In the genomic region with DNA sequence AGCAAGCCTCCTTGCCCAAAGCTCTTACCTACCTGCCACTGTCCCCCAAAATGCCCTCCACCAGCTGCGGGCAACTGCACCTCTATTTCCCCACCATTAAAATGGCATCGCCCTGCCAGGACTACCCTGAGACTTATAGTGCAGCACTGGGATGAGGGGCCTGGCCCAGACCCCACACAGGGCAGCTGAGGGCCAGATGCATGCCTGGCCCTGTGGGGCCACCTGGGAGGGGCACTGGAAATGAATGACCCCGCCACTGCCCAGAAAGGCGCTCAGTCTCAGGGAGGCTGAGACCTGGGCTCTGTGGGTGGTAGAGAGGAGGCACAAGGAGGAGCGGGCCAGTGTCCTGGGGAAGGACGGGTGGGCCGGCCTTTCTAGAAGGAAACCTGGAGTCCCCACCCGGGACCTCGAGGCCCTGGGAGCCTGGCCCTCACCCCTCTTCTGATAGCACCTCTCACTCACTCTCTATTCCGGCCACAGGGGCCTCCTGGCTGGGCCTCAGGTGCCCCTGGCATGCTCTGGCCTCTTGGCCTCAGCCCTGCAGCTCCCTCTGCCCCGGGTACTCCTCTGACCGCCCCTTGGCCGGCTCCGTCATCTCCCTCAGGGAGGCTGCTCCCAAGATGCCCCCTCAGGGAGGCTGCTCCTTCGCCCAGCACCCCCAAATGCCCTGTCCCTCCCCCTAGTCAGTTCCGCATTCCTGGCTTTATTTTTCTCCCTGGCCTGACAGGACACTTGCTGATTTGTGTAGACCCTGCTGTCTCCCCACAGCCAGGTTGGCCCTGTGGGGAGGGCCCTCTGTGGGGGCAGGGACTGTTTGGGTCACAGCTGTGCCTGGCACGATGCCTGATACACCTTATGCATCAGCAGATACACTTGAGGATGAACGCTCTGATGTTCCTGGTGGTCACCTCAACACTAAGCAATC, we compare ENCODE assay signal across 32 cellular contexts. TPM values are rescaled to one million over a fixed set of nuclear protein-coding genes. Genes with fewer than 3 reads are reported as not detected.
A peak's percentile ranks its signal among the peaks of the same experiment; 100 is the strongest.
DNase-seq lines count a peak whose midpoint lies in the region; ATAC-seq, FAIRE-seq and TF ChIP-seq lines count a peak whose summit lies in the region.
"Had no signal": no experiment of that assay in that cellular context is flagged by ENCODE, and none has a peak within 500 bp of the region (broad histone marks: within the 10 kb centered on the region; RNA-seq: fewer than 3 reads in every experiment).

No MANE protein-coding gene starts in this region.

- no peaks in the 10 kb centered on the region for H3K9me3 Mint-ChIP-seq in activated naive CD4-positive, alpha-beta T cell treated with anti-CD3 and anti-CD28 coated beads, Interleukin-2, amount 50 U/mL, for 24 hours
- no peaks in the 10 kb centered on the region for H3K9me3 Mint-ChIP-seq in WTC11
- H3K9me3 Mint-ChIP-seq: effector memory CD8-positive, alpha-beta T cell; T-helper 2 cell treated with Interferon-gamma antibody and Interleukin-4, amounts not matched to agents 5 μg/mL and 100 μg/mL, for 36 hours had no signal

- H3K4me1 Mint-ChIP-seq in activated naive CD4-positive, alpha-beta T cell treated with anti-CD3 and anti-CD28 coated beads, Interleukin-2, amount 50 U/mL, for 24 hours, result no peaks in the 10 kb centered on the region
- peaks cover 22% of the 10 kb centered on the region for H3K4me1 Mint-ChIP-seq in WTC11

- in situ Hi-C loops in ACHN (cut with HindIII; ENCODE audit: low pct_ligation_motif_present, low pct_unique_long_range_greater_than_20kb, low sequenced_read_pairs), result no loop called here

- H3K27ac ChIP-seq in kidney (ENCODE audit: low read depth in 2 of 2, low read length in 2 of 2), result no peak overlapping the region
- no peak overlapping the region for H3K27ac ChIP-seq in psoas muscle
- H3K27ac ChIP-seq: breast epithelium, colonic mucosa, transverse colon had no signal

- no peaks in the 10 kb centered on the region for H3K27me3 Mint-ChIP-seq in activated naive CD4-positive, alpha-beta T cell treated with anti-CD3 and anti-CD28 coated beads, Interleukin-2, amount 50 U/mL, for 24 hours
- no peaks in the 10 kb centered on the region for H3K27me3 Mint-ChIP-seq in WTC11 (ENCODE audit: low read depth)
- H3K27me3 Mint-ChIP-seq: effector memory CD8-positive, alpha-beta T cell had no signal

- WGBS in psoas muscle, 3 donors, result 73 to 81% (median 74%) methylated on average over 14 to 18 of the region's 18 CpGs

- H3K9ac ChIP-seq in kidney (ENCODE audit: low read length in 2 of 2), result no peak overlapping the region

- no peaks in the 10 kb centered on the region for H3K4me1 ChIP-seq in kidney (ENCODE audit: control insufficient read depth in 1 of 2, insufficient read depth in 1 of 2, low read depth in 1 of 2, low read length in 2 of 2)
- no peaks in the 10 kb centered on the region for H3K4me1 ChIP-seq in psoas muscle
- H3K4me1 ChIP-seq: breast epithelium, colonic mucosa, transverse colon had no signal

- no peak overlapping the region for H3K4me3 Mint-ChIP-seq in activated naive CD4-positive, alpha-beta T cell treated with anti-CD3 and anti-CD28 coated beads, Interleukin-2, amount 50 U/mL, for 24 hours
- H3K4me3 Mint-ChIP-seq in WTC11, result no peak overlapping the region
- H3K4me3 Mint-ChIP-seq: effector memory CD8-positive, alpha-beta T cell; T-helper 2 cell treated with Interferon-gamma antibody and Interleukin-4, amounts not matched to agents 5 μg/mL and 100 μg/mL, for 36 hours had no signal

- H3K4me3 ChIP-seq in kidney (ENCODE audit: low read length in 2 of 2), result no peak overlapping the region
- no peak overlapping the region for H3K4me3 ChIP-seq in psoas muscle
- H3K4me3 ChIP-seq: BLaER1 treated with 17β-estradiol and CSF1 and Interleukin-3, amounts not matched to agents 10 nM and 100 nM; breast epithelium; colonic mucosa; heart right ventricle; MG63; transverse colon had no signal

- no peak for TF ChIP-seq CTCF in WTC11 (IDR thresholded peaks at IDR 0.05)
- TF ChIP-seq CTCF in kidney (IDR thresholded peaks at IDR 0.05; ENCODE audit: borderline replicate concordance, extremely low read depth, insufficient read depth), result no peak
- TF ChIP-seq CTCF in psoas muscle (IDR thresholded peaks at IDR 0.05), result no peak

- intact Hi-C loops in kidney (cut with DNase I), result loop anchor here (10.0 kb wide), 1 partner anchor 232 kb away; no protein-coding TSS in a partner anchor
- intact Hi-C loops in psoas muscle (cut with DNase I), result no loop called here

- no peak for FAIRE-seq in kidney (lab: Jason Lieb, UNC)

- DNase-seq in activated naive CD4-positive, alpha-beta T cell treated with Interleukin-2 at 50 U/mL for 16 hours, result no peak
- DNase-seq in WTC11 (ENCODE audit: low spot score) (no peak), kidney (peak; percentile 69), psoas muscle (peak; percentile 12 to 50), ACHN (no peak), C1 segment of cervical spinal cord (lab: John Stamatoyannopoulos, UW) (no peak)
- DNase-seq: activated CD4-positive, alpha-beta T cell treated with anti-CD3 and anti-CD28 coated beads for 48 hours; activated naive CD4-positive, alpha-beta T cell; activated T-cell treated with anti-CD3 and anti-CD28 coated beads, Interleukin-2, amount 50 U/mL, for 48 hours; amniotic stem cell; colonic mucosa; COR-L47; DMS79; effector memory CD8-positive, alpha-beta T cell; foreskin melanocyte; GF-D8; H7; heart right ventricle; KG1; left colon; MG63; NCI-H446; NCI-H774; nucleus accumbens; stimulated activated CD4-positive, alpha-beta T cell treated with anti-CD3 and anti-CD28 coated beads, Interleukin-2, amount 100 ng/mL, for 24 hours; transverse colon had no signal

- H3K36me3 ChIP-seq in kidney (ENCODE audit: control insufficient read depth in 1 of 2, insufficient read depth in 2 of 2, low read length in 2 of 2) (peaks cover 31 to 64% of the 10 kb centered on the region in 2 donors), psoas muscle (ENCODE audit: insufficient read depth in 1 of 2, low read depth in 1 of 2) (peaks cover 0 to 5% of the 10 kb centered on the region in 2 donors)
- H3K36me3 ChIP-seq: breast epithelium, colonic mucosa, transverse colon had no signal

- CTCF ChIA-PET in WTC11 (lab: Charles Lee), result interaction anchor here (4.9 kb wide), 1 partner anchor 13 kb away, joined by 30 read pairs; no protein-coding TSS in a partner anchor

- H3K36me3 Mint-ChIP-seq in activated naive CD4-positive, alpha-beta T cell treated with anti-CD3 and anti-CD28 coated beads, Interleukin-2, amount 50 U/mL, for 24 hours, result no peaks in the 10 kb centered on the region
- H3K36me3 Mint-ChIP-seq in WTC11, result no peaks in the 10 kb centered on the region

- H3K9me3 ChIP-seq in kidney (ENCODE audit: control insufficient read depth in 1 of 2, low read length in 2 of 2) (no peaks in the 10 kb centered on the region), psoas muscle (no peaks in the 10 kb centered on the region)
- H3K9me3 ChIP-seq: breast epithelium, colonic mucosa, heart right ventricle, MG63, transverse colon had no signal

- no peak for ATAC-seq in WTC11
- no peak for ATAC-seq in psoas muscle
- ATAC-seq in GM21515 (IDR thresholded peaks at IDR 0.05; ENCODE audit: unreplicated experiment), result no peak
- ATAC-seq: effector memory CD8-positive, alpha-beta T cell; esophagus mucosa; heart right ventricle; left colon had no signal

- POLR2A ChIA-PET in WTC11 (lab: Charles Lee), result no interaction called here

- H3K27ac Mint-ChIP-seq in activated naive CD4-positive, alpha-beta T cell treated with anti-CD3 and anti-CD28 coated beads, Interleukin-2, amount 50 U/mL, for 24 hours, result peak overlapping the region; percentile 46
- H3K27ac Mint-ChIP-seq in WTC11, result peak overlapping the region; percentile 57
- H3K27ac Mint-ChIP-seq: T-helper 2 cell treated with Interferon-gamma antibody and Interleukin-4, amounts not matched to agents 5 μg/mL and 100 μg/mL, for 36 hours had no signal

- H3K27me3 ChIP-seq in psoas muscle (ENCODE audit: insufficient read depth in 3 of 3, low read length in 2 of 3), result no peaks in the 10 kb centered on the region
- H3K27me3 ChIP-seq: BLaER1 treated with 17β-estradiol and CSF1 and Interleukin-3, amounts not matched to agents 10 nM and 100 nM; breast epithelium; colonic mucosa; heart right ventricle; MG63; transverse colon had no signal

TF ChIP-seq in WTC11, 78 proteins besides CTCF, POLR2A, EP300 and RAD21 (continues in another document):
- TF ChIP-seq, protein P1, sequence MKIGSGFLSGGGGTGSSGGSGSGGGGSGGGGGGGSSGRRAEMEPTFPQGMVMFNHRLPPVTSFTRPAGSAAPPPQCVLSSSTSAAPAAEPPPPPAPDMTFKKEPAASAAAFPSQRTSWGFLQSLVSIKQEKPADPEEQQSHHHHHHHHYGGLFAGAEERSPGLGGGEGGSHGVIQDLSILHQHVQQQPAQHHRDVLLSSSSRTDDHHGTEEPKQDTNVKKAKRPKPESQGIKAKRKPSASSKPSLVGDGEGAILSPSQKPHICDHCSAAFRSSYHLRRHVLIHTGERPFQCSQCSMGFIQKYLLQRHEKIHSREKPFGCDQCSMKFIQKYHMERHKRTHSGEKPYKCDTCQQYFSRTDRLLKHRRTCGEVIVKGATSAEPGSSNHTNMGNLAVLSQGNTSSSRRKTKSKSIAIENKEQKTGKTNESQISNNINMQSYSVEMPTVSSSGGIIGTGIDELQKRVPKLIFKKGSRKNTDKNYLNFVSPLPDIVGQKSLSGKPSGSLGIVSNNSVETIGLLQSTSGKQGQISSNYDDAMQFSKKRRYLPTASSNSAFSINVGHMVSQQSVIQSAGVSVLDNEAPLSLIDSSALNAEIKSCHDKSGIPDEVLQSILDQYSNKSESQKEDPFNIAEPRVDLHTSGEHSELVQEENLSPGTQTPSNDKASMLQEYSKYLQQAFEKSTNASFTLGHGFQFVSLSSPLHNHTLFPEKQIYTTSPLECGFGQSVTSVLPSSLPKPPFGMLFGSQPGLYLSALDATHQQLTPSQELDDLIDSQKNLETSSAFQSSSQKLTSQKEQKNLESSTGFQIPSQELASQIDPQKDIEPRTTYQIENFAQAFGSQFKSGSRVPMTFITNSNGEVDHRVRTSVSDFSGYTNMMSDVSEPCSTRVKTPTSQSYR (CRISPR knock-in tag; IDR thresholded peaks at IDR 0.05), result no peak

RNA-seq across cellular contexts. Expression of gene KATNB1, which starts 27.1 kb away (rescaled TPM):
- 38.7 to 60.4 TPM (median 41.0 TPM) in 3 replicates for total RNA-seq in WTC11 (2021)
- 14.5 TPM for total RNA-seq in kidney
- polyA plus RNA-seq in kidney (ENCODE audit: insufficient read depth, low read depth, low replicate concordance), result 13.9 TPM
- total RNA-seq in psoas muscle, result 10 to 100 TPM in 1 of 4 donors, 1 to 10 TPM in 3; 6.3 to 13.3 (median 8.6) TPM
- polyA plus RNA-seq in psoas muscle, result 10 to 100 TPM in 1 of 3 donors, 1 to 10 TPM in 2; 9.2 to 15.6 (median 9.5) TPM

RNA-seq across cellular contexts. Expression of gene KIFC3, which starts 39.7 kb away (rescaled TPM):
- 9.2 to 11.6 TPM (median 10.0 TPM) in 3 replicates for total RNA-seq in WTC11 (2021)
- 109 TPM for total RNA-seq in kidney
- 74.9 TPM for polyA plus RNA-seq in kidney (ENCODE audit: insufficient read depth, low read depth, low replicate concordance)
- 10 to 100 TPM in 1 of 4 donors, 1 to 10 TPM in 3; 6.3 to 17.8 (median 7.9) TPM for total RNA-seq in psoas muscle
- 1 to 10 TPM; 3.1 to 7.5 (median 4.3) TPM for polyA plus RNA-seq in psoas muscle

Comparison
In these comparisons a context has a peak if more than half of its experiments do, and no peak if none do; other contexts are left out.
1. DNase-seq: peak in kidney (single experiment) and psoas muscle (2 of 2); none in activated naive CD4-positive, alpha-beta T cell treated with Interleukin-2 at 50 U/mL for 16 hours (single experiment), WTC11 (single experiment), ACHN (single experiment) and C1 segment of cervical spinal cord (0 of 14).